30 cellular contexts compared by ENCODE assay signal in the genomic region with DNA sequence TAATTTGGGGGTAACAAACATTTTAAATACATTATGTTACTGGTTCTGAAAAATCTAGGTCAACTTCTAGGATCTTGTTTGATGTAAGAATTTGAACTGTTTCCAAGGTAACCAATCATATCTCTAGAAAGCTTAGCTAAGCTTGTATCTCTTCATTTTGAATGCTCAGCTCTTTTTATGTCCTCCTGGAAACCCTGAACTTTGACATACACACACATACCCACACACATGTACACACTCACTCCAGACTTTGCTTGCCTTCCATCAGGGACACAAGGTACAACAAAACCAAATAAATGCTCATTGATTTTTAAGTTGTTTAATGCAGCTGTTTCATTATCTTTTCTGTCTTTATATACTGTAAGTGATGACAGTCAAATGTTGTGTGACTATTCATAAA.
DNase-seq lines count a peak whose midpoint lies in the region; ATAC-seq, FAIRE-seq and TF ChIP-seq lines count a peak whose summit lies in the region.
"Had no signal": no experiment of that assay in that cellular context is flagged by ENCODE, and none has a peak within 500 bp of the region (broad histone marks: within the 10 kb centered on the region; RNA-seq: fewer than 3 reads in every experiment).

No MANE protein-coding gene starts in this region.

- H3K4me1 ChIP-seq in CD4-positive, alpha-beta memory T cell (ENCODE audit: insufficient read depth, low read length): peaks cover 22% of the 10 kb centered on the region
- peaks cover 15 to 28% (median 24%) of the 10 kb centered on the region in 3 donors for H3K4me1 ChIP-seq in pancreas
- H3K4me1 ChIP-seq: HAP-1 had no signal

- FAIRE-seq in pancreas (lab: Jason Lieb, UNC): no peak
- FAIRE-seq: GM12891, HTR-8/SVneo had no signal

- peaks cover 29 to 37% (median 34%) of the 10 kb centered on the region in 4 donors for H3K4me1 Mint-ChIP-seq in CD4-positive, alpha-beta memory T cell
- H3K4me1 Mint-ChIP-seq in activated T-helper 17 cell treated with anti-CD3 and anti-CD28 coated beads, Interleukin-2, amount 50 U/mL, for 72 hours: peaks cover 33% of the 10 kb centered on the region

- no peak for TF ChIP-seq CTCF in pancreas (IDR thresholded peaks at IDR 0.05)

- no peak overlapping the region for H3K27ac ChIP-seq in CD4-positive, alpha-beta memory T cell (ENCODE audit: low read depth, low read length)
- H3K27ac ChIP-seq in pancreas: no peak overlapping the region
- H3K27ac ChIP-seq: Peyer's patch had no signal

- H3K4me3 Mint-ChIP-seq in CD4-positive, alpha-beta memory T cell: peak overlapping the region in 3 of 8 donors; percentile 49 to 71 (median 66)
- no peak overlapping the region for H3K4me3 Mint-ChIP-seq in activated T-helper 17 cell treated with anti-CD3 and anti-CD28 coated beads, Interleukin-2, amount 50 U/mL, for 72 hours
- H3K4me3 Mint-ChIP-seq: HFFc6 had no signal

- H3K4me3 ChIP-seq in CD4-positive, alpha-beta memory T cell (ENCODE audit: low read length in 2 of 2): no peak overlapping the region
- H3K4me3 ChIP-seq in pancreas: no peak overlapping the region
- H3K4me3 ChIP-seq: BLaER1 treated with 17β-estradiol and CSF1 and Interleukin-3, amounts not matched to agents 10 nM and 100 nM; HAP-1; Peyer's patch had no signal

- H3K27me3 Mint-ChIP-seq in CD4-positive, alpha-beta memory T cell: peaks cover 0 to 1% of the 10 kb centered on the region in 2 donors
- H3K27me3 Mint-ChIP-seq in activated T-helper 17 cell treated with anti-CD3 and anti-CD28 coated beads, Interleukin-2, amount 50 U/mL, for 72 hours: no peaks in the 10 kb centered on the region
- H3K27me3 Mint-ChIP-seq: CD4-positive, alpha-beta T cell had no signal

- DNase-seq in CD4-positive, alpha-beta memory T cell: peak in 4 of 5 donors; percentile 3 to 34 (median 14)
- DNase-seq in left lobe of liver (ENCODE audit: low spot score): peak; percentile 53
- DNase-seq in pancreas: no peak
- DNase-seq in activated gamma-delta T cell (lab: John Stamatoyannopoulos, UW): no peak
- no peak for DNase-seq in KG1 (lab: John Stamatoyannopoulos, UW)
- no peak for DNase-seq in cortex of kidney (lab: John Stamatoyannopoulos, UW)
- DNase-seq: AML-193; CD4-positive, alpha-beta T cell; COR-L47; DMS79; EL; GF-D8; GOT3; HFFc6; KBM-7; MM.1S; NCI-H1417; NCI-H1694; NCI-H2029 treated with DMSO at 0.1 percent for 48 hours; NCI-H2171; NCI-H226; NCI-H510A; NCI-H69; Peyer's patch; SHP77 treated with DMSO at 0.1 percent for 48 hours had no signal

- intact Hi-C loops in CD4-positive, alpha-beta memory T cell (cut with micrococcal nuclease): no loop called here
- intact Hi-C loops in pancreas (cut with DNase I): no loop called here

- CTCF ChIA-PET in CD4-positive, alpha-beta memory T cell (lab: Charles Lee; ENCODE audit: partially characterized antibody): interaction anchor here (0.7 kb wide), 1 partner anchor 9 kb away, joined by 3 read pairs; no protein-coding TSS in a partner anchor

- peaks cover 0 to 2% (median 0%) of the 10 kb centered on the region in 8 donors for H3K9me3 Mint-ChIP-seq in CD4-positive, alpha-beta memory T cell
- no peaks in the 10 kb centered on the region for H3K9me3 Mint-ChIP-seq in activated T-helper 17 cell treated with anti-CD3 and anti-CD28 coated beads, Interleukin-2, amount 50 U/mL, for 72 hours
- H3K9me3 Mint-ChIP-seq: CD4-positive, alpha-beta T cell had no signal

- POLR2A ChIA-PET in CD4-positive, alpha-beta memory T cell (lab: Charles Lee; ENCODE audit: partially characterized antibody): no interaction called here

- no peak for ATAC-seq in activated T-helper 17 cell treated with anti-CD3 and anti-CD28 coated beads, Interleukin-2, amount 50 U/mL, for 72 hours (replicated peaks)
- ATAC-seq in left lobe of liver (peak; percentile 82), pancreas (peak in 3 of 4 donors; percentile 17 to 55 (median 42))

- no peaks in the 10 kb centered on the region for H3K36me3 Mint-ChIP-seq in CD4-positive, alpha-beta memory T cell
- no peaks in the 10 kb centered on the region for H3K36me3 Mint-ChIP-seq in activated T-helper 17 cell treated with anti-CD3 and anti-CD28 coated beads, Interleukin-2, amount 50 U/mL, for 72 hours (ENCODE audit: low read depth)

- H3K27ac Mint-ChIP-seq in CD4-positive, alpha-beta memory T cell: peak overlapping the region in 5 of 7 donors; percentile 0 to 83 (median 24)
- peak overlapping the region; percentile 56 for H3K27ac Mint-ChIP-seq in activated T-helper 17 cell treated with anti-CD3 and anti-CD28 coated beads, Interleukin-2, amount 50 U/mL, for 72 hours
- H3K27ac Mint-ChIP-seq: CD4-positive, alpha-beta T cell; HFFc6 had no signal

- no peaks in the 10 kb centered on the region for H3K9me3 ChIP-seq in CD4-positive, alpha-beta memory T cell (ENCODE audit: control insufficient read depth in 1 of 2, low read length in 2 of 2)
- H3K9me3 ChIP-seq in pancreas: no peaks in the 10 kb centered on the region
- H3K9me3 ChIP-seq: BLaER1 treated with 17β-estradiol and CSF1 and Interleukin-3, amounts not matched to agents 10 nM and 100 nM; HAP-1; Peyer's patch had no signal

- H3K36me3 ChIP-seq in CD4-positive, alpha-beta memory T cell (ENCODE audit: insufficient read depth, low read length): no peaks in the 10 kb centered on the region
- no peaks in the 10 kb centered on the region for H3K36me3 ChIP-seq in pancreas
- H3K36me3 ChIP-seq: BLaER1 treated with 17β-estradiol and CSF1 and Interleukin-3, amounts not matched to agents 10 nM and 100 nM; HAP-1; Peyer's patch had no signal

- no peaks in the 10 kb centered on the region for H3K27me3 ChIP-seq in CD4-positive, alpha-beta memory T cell (ENCODE audit: insufficient read depth, low read length)
- no peaks in the 10 kb centered on the region for H3K27me3 ChIP-seq in pancreas
- H3K27me3 ChIP-seq: BLaER1 treated with 17β-estradiol and CSF1 and Interleukin-3, amounts not matched to agents 10 nM and 100 nM; Peyer's patch had no signal

Comparison
In these comparisons a context has a peak if more than half of its experiments do, and no peak if none do; other contexts are left out.
1. DNase-seq: peak in CD4-positive, alpha-beta memory T cell (4 of 5) and left lobe of liver (single experiment); none in pancreas (0 of 6), activated gamma-delta T cell (single experiment), KG1 (single experiment) and cortex of kidney (single experiment).